25 cellular contexts compared by ENCODE assay signal in the genomic region with DNA sequence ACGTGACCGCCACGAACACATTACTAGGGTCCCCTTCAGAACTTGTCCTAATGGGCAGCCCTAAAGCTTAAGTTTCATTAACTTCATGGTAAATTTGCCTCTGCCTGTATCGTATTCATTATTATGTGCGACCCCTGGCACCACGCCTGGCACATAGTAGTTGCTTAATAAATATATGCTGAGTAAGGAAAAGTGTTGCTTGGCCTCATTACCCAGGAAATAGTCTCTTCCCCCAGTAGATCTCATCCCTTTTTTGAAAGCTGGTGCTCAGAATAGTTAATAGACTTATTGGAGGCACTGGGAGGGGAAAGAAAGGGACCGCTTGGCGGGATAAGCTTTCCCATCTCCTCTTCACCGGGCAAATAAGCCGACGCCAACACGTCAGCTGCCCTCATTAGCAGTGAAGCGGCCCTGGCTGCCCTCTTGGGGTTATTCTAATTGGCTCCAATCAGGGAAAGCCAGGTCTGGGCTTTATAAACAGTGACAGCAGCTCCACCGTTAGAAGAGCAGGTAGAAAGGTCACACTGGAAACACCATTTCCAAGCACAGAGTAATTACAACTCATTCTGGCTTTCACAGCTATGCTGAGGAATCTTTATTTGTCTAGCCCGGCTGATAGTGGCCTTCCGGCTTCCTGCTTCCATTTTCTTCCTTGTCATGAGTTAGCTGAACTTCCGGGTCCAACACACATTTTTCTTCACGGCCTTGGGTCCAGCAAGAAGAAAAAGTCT.
"Had no signal": no experiment of that assay in that cellular context is flagged by ENCODE, and none has a peak within 500 bp of the region (broad histone marks: within the 10 kb centered on the region; RNA-seq: fewer than 3 reads in every experiment).

No MANE protein-coding gene starts in this region.

- H3K4me1 ChIP-seq: gastrocnemius medialis, prostate gland had no signal

- H3K27ac Mint-ChIP-seq: activated naive CD4-positive, alpha-beta T cell treated with anti-CD3 and anti-CD28 coated beads for 36 hours; activated naive CD8-positive, alpha-beta T cell treated with anti-CD3 and anti-CD28 coated beads, Interleukin-2, amount 50 U/mL, for 24 hours; immature natural killer cell; naive B cell; stimulated activated naive CD8-positive, alpha-beta T cell treated with anti-CD3 and anti-CD28 coated beads, Interleukin-15, amount 100 ng/mL, for 72 hours had no signal

- DNase-seq: activated CD4-positive, alpha-beta T cell treated with anti-CD3 and anti-CD28 coated beads, Interleukin-2, amount 50 U/mL, for 1 hour; activated CD8-positive, alpha-beta memory T cell treated with anti-CD3 and anti-CD28 coated beads, Interleukin-2, amount 50 U/mL, for 4 hours; activated naive CD4-positive, alpha-beta T cell treated with anti-CD3 and anti-CD28 coated beads for 36 hours; activated naive CD8-positive, alpha-beta T cell treated with anti-CD3 and anti-CD28 coated beads, Interleukin-2, amount 50 U/mL, for 24 hours; activated T-cell treated with anti-CD3 and anti-CD28 coated beads, Interleukin-2, amount 50 U/mL, for 4 hours; aorta; brain microvascular endothelial cell; central memory CD4-positive, alpha-beta T cell; gastrocnemius medialis; head of caudate nucleus; immature natural killer cell; kidney glomerular epithelial cell; left ventricle myocardium superior; naive B cell; right cardiac atrium; small intestine; stimulated activated CD4-positive, alpha-beta T cell treated with anti-CD3 and anti-CD28 coated beads, Interleukin-4, amount 100 ng/mL, for 1 hour; stimulated activated naive CD8-positive, alpha-beta T cell treated with anti-CD3 and anti-CD28 coated beads, Interleukin-15, amount 100 ng/mL, for 72 hours; T1000; transverse colon had no signal

- H3K36me3 ChIP-seq: brain microvascular endothelial cell, gastrocnemius medialis, prostate gland, suprapubic skin, transverse colon had no signal

- H3K27ac ChIP-seq: brain microvascular endothelial cell, coronary artery, gastrocnemius medialis, prostate gland, suprapubic skin had no signal

- H3K4me3 ChIP-seq: coronary artery, gastrocnemius medialis, prostate gland, suprapubic skin, transverse colon had no signal

- H3K4me1 Mint-ChIP-seq: immature natural killer cell, neural crest cell had no signal

- H3K4me3 Mint-ChIP-seq: activated naive CD4-positive, alpha-beta T cell treated with anti-CD3 and anti-CD28 coated beads for 36 hours; activated naive CD8-positive, alpha-beta T cell treated with anti-CD3 and anti-CD28 coated beads, Interleukin-2, amount 50 U/mL, for 24 hours; activated T-cell treated with anti-CD3 and anti-CD28 coated beads, Interleukin-2, amount 50 U/mL, for 4 hours; immature natural killer cell; naive B cell; neural crest cell; stimulated activated naive CD8-positive, alpha-beta T cell treated with anti-CD3 and anti-CD28 coated beads, Interleukin-15, amount 100 ng/mL, for 72 hours had no signal

- FAIRE-seq: small intestine had no signal

- H3K27me3 ChIP-seq: brain microvascular endothelial cell, gastrocnemius medialis, suprapubic skin, transverse colon had no signal

- H3K9me3 ChIP-seq: gastrocnemius medialis, prostate gland, suprapubic skin, transverse colon had no signal

- ATAC-seq: activated CD4-positive, CD25-positive, alpha-beta regulatory T cell treated with anti-CD3 and anti-CD28 coated beads, Interleukin-2, amount 50 U/mL, for 24 hours; activated naive CD8-positive, alpha-beta T cell treated with anti-CD3 and anti-CD28 coated beads, Interleukin-2, amount 50 U/mL, for 24 hours; activated T-cell treated with anti-CD3 and anti-CD28 coated beads, Interleukin-2, amount 50 U/mL, for 4 hours; gastrocnemius medialis; left ventricle myocardium superior; right cardiac atrium; stimulated activated naive CD8-positive, alpha-beta T cell treated with anti-CD3 and anti-CD28 coated beads, Interleukin-15, amount 100 ng/mL, for 72 hours had no signal

- H3K36me3 Mint-ChIP-seq: immature natural killer cell had no signal
